ENCODE assay signal across 7 cellular contexts in the genomic region with DNA sequence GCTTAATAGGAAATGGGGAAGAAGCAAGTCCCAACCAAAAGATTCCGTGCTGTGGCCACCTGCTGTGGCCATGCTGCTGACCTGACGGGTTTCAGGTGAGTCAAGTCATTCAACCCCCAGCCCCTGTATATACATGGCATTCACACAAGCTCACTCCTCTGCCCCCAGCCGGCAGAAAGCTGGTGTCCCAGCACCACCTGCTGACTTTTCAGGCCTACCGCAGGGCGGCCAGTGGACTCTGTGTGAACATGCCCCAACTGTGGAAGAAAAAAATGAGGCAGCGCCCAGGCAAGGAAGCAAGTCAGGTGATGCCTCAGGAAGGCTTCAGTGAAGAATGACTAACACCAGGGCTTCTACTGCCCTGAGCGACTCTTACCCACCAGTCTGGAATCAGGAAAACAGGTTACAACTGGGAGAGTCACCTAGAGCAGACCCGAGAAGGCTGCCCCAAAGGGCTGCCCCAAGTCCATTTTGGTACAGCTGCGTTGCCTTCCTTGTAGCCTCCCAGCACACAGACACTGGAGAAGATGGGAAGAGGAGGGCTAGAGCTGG.
DNase-seq lines count a peak whose midpoint lies in the region; ATAC-seq, FAIRE-seq and TF ChIP-seq lines count a peak whose summit lies in the region.
"Not testable (repeated sequence)": the region's sequence is repeated elsewhere in the genome, so short reads cannot be mapped to it uniquely, and the experiment has no call there.

No MANE protein-coding gene starts in this region.

- ATAC-seq in Panc1 (peak; percentile 48; the same call in 1 of the 2 replicates), K562 (0 out of 3 replicates have a peak, but pooled peaks have one; percentile 45), Right ventricle myocardium superior (ENCODE audit: poor library complexity) (peak; percentile 79), HepG2 (peak; percentile 61)

- H3K27me3 ChIP-seq in Panc1 (ENCODE audit: control insufficient read depth, insufficient read depth, low read length); K562 (ENCODE audit: control insufficient read depth in 2 of 2, insufficient read depth in 2 of 2, low read length in 2 of 2); HepG2 (ENCODE audit: control insufficient read depth in 1 of 2, insufficient read depth in 2 of 2, low read length in 2 of 2); spleen (replicated peaks in 1 of 7): not testable (repeated sequence)

- CTCF ChIA-PET in Panc1 (lab: Charles Lee); K562 (lab: Yijun Ruan, JAX; ENCODE audit: low intra/inter-chr PET ratio); HepG2 (lab: Yijun Ruan, JAX; ENCODE audit: low intra/inter-chr PET ratio, low total read pairs): not testable (repeated sequence)

- H3K27ac ChIP-seq in Panc1 (ENCODE audit: low read length); K562 (ENCODE audit: extremely low read depth, low read depth, low read length); HepG2 (ENCODE audit: extremely low read length, insufficient read depth, low read length); spleen: not testable (repeated sequence)

- H3K4me1 ChIP-seq in Panc1 (ENCODE audit: control insufficient read depth, insufficient read depth, low read length); K562 (replicated peaks in 1 of 2; ENCODE audit: control insufficient read depth in 2 of 2, insufficient read depth in 2 of 2, low read length in 2 of 2); HepG2 (ENCODE audit: insufficient read depth, low read length); spleen: not testable (repeated sequence)

- TF ChIP-seq POLR2A in K562 (conservative IDR thresholded peaks at IDR 0.05); HepG2 (IDR thresholded peaks at IDR 0.05; ENCODE audit: insufficient read depth in 1 of 2, low read depth in 2 of 2, low read length in 2 of 2); spleen (IDR thresholded peaks at IDR 0.05): not testable (repeated sequence)

- not testable (repeated sequence) for BruUV-seq in Panc1 (replicated peaks; lab: Mats Ljungman, UMichigan); K562 (replicated peaks; lab: Mats Ljungman, UMichigan); HepG2 (replicated peaks; lab: Mats Ljungman, UMichigan)

- 0% methylated on average over 5 of the region's 9 CpGs for WGBS in K562 (ENCODE audit: insufficient coverage, low coverage, missing lambda C conversion rate)
- WGBS in HepG2 (ENCODE audit: low lambda C conversion rate): 11% methylated on average over 8 of the region's 9 CpGs
- WGBS in spleen, 5 donors: 79 to 81% (median 79%) methylated on average over 6 to 8 of the region's 9 CpGs

- POLR2A ChIA-PET in Panc1 (lab: Charles Lee); K562 (lab: Yijun Ruan, JAX); HepG2 (lab: Yijun Ruan, JAX): not testable (repeated sequence)

- intact Hi-C loops in Panc1 (cut with micrococcal nuclease; ENCODE audit: unreplicated experiment); K562 (cut with micrococcal nuclease); Right ventricle myocardium superior (cut with DNase I); HepG2 (cut with micrococcal nuclease; ENCODE audit: unreplicated experiment); spleen (cut with DNase I; ENCODE audit: low total_unique reads): not testable (repeated sequence)

- not testable (repeated sequence) for H3K4me3 ChIP-seq in Panc1 (ENCODE audit: low read depth in 2 of 2, low read length in 2 of 2); K562; HepG2 (replicated peaks in 1 of 3; ENCODE audit: insufficient read depth in 1 of 3, low read depth in 2 of 3, low read length in 3 of 3); spleen

- TF ChIP-seq EP300 in K562 (IDR thresholded peaks at IDR 0.05; ENCODE audit: low read length); HepG2 (IDR thresholded peaks at IDR 0.05; ENCODE audit: low read depth in 2 of 2, low read length in 2 of 2); HepG2 (CRISPR knock-in tag; IDR thresholded peaks at IDR 0.05; ENCODE audit: borderline replicate concordance): not testable (repeated sequence)

- H4K20me1 ChIP-seq in K562 (replicated peaks; ENCODE audit: control insufficient read depth, insufficient read depth, low read length); HepG2 (ENCODE audit: insufficient read depth, low read length): not testable (repeated sequence)

- in situ Hi-C loops in Panc1 (cut with HindIII; ENCODE audit: low pct_unique_long_range_greater_than_20kb, low sequenced_read_pairs); K562 (cut with MboI); HepG2 (cut with HindIII; ENCODE audit: extremely low pct_ligation_motif_present, low pct_unique_long_range_greater_than_20kb): not testable (repeated sequence)

- H3K4me2 ChIP-seq in K562 (ENCODE audit: insufficient read depth, low read length); HepG2 (ENCODE audit: low read depth, low read length): not testable (repeated sequence)

- H2AFZ ChIP-seq in K562 (ENCODE audit: low read depth, low read length); HepG2 (ENCODE audit: low read length): not testable (repeated sequence)

- not testable (repeated sequence) for H3K79me2 ChIP-seq in K562 (ENCODE audit: control insufficient read depth, insufficient read depth, low read length); HepG2 (ENCODE audit: insufficient read depth, low read length)

- peak; percentile 0 for DNase-seq in D341Med (ENCODE audit: low spot score)
- peak; percentile 41 for DNase-seq in HT1080 (ENCODE audit: low read depth)
- DNase-seq in Panc1 (ENCODE audit: low read depth, low spot score): not testable (repeated sequence)
- DNase-seq in K562 (ENCODE audit: extremely low read depth in 1 of 4, low spot score in 3 of 4): peak in 1 of 4 experiments; percentile 8
- DNase-seq in Right ventricle myocardium superior: peak; percentile 55
- DNase-seq in HepG2 (ENCODE audit: low spot score): peak; percentile 2
- peak; percentile 43 for DNase-seq in spleen

- H3K9me3 ChIP-seq in Panc1 (ENCODE audit: control insufficient read depth, insufficient read depth, low read depth, low read length); K562 (replicated peaks; ENCODE audit: control insufficient read depth, insufficient read depth, low read depth, low read length); HepG2 (ENCODE audit: low read length): not testable (repeated sequence)
- H3K9me3 ChIP-seq in spleen: peaks cover 0 to 14% (median 0%) of the 10 kb centered on the region in 8 donors

- FAIRE-seq in K562 (lab: Jason Lieb, UNC): peak; percentile 84
- not testable (repeated sequence) for FAIRE-seq in HepG2 (lab: Jason Lieb, UNC)

- TF ChIP-seq CTCF in Panc1 (IDR thresholded peaks at IDR 0.05) (peak; percentile 16; the same call in 1 of the 2 replicates), K562 (IDR thresholded peaks at IDR 0.05 in 2 of 3, conservative IDR thresholded peaks at IDR 0.05 in 1 of 3; ENCODE audit: insufficient read depth in 2 of 3, low read depth in 1 of 3, low read length in 3 of 3) (0 out of 6 replicates have a peak, but pooled peaks of 1 of the 3 experiments have one; percentile 16), HepG2 (CRISPR knock-in tag; IDR thresholded peaks at IDR 0.05) (peak; percentile 33)
- not testable (repeated sequence) for TF ChIP-seq CTCF in spleen (IDR thresholded peaks at IDR 0.05 in 8 of 11, conservative IDR thresholded peaks at IDR 0.05 in 3 of 11)

- not testable (repeated sequence) for H3K36me3 ChIP-seq in Panc1 (ENCODE audit: control insufficient read depth, insufficient read depth, low read length); K562 (ENCODE audit: control insufficient read depth, insufficient read depth, low read length); HepG2 (replicated peaks in 1 of 2; ENCODE audit: control insufficient read depth in 1 of 2, insufficient read depth in 2 of 2, low read length in 2 of 2); spleen

- not testable (repeated sequence) for H3K9ac ChIP-seq in K562 (ENCODE audit: insufficient read depth in 1 of 2, low read depth in 2 of 2, low read length in 2 of 2); HepG2 (ENCODE audit: insufficient read depth, low read depth, low read length)

- H3K9me1 ChIP-seq in K562 (ENCODE audit: control insufficient read depth, insufficient read depth, low read length): not testable (repeated sequence)

- TF ChIP-seq RAD21 in K562 (CRISPR knock-in tag; conservative IDR thresholded peaks at IDR 0.05 in 1 of 2, IDR thresholded peaks at IDR 0.05 in 1 of 2); HepG2 (CRISPR knock-in tag; IDR thresholded peaks at IDR 0.05): not testable (repeated sequence)

TF ChIP-seq in HepG2, 621 proteins besides CTCF, POLR2A, EP300 and RAD21:
- peak; percentile 40; the same call in 1 of the 2 replicates for TF ChIP-seq STAG1 (CRISPR knock-in tag; IDR thresholded peaks at IDR 0.05)
TF ChIP-seq in HepG2: peak in this region for 1; not testable (repeated sequence) for 620.
